In the genomic region with DNA sequence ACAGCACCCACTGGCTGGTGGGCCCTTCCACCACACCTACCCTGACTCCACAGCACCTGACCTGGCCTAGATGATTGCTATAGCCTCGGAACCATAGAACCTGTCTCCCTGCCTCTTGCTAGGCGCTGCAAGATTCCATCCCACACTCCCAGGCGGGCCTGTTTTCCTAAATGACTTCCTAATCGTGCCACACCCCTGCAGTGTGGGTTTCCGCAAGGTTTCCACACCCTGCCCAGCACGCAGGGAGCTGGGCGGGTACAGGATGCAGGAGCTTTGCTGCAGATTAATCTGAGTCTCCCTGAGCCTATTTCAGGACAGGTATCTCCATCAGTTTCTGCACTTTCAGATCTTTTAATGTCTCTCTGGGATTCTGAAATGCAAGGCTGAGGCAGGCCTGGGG, we compare ENCODE assay signal across 17 cellular contexts.
DNase-seq lines count a peak whose midpoint lies in the region; ATAC-seq and TF ChIP-seq lines count a peak whose summit lies in the region.
"Had no signal": no experiment of that assay in that cellular context is flagged by ENCODE, and none has a peak within 500 bp of the region (broad histone marks: within the 10 kb centered on the region; RNA-seq: fewer than 3 reads in every experiment).

No MANE protein-coding gene starts in this region.

- H3K27ac Mint-ChIP-seq in WTC11 = peak overlapping the region; percentile 61; the same call in 1 of the 2 replicates

- intact Hi-C loops in esophagus squamous epithelium (cut with DNase I) = no loop called here

- no peak for ATAC-seq in WTC11

- H3K4me1 ChIP-seq in HEK293 (ENCODE audit: control insufficient read depth, insufficient read depth, low read length) (peaks cover 5% of the 10 kb centered on the region; the same call in 1 of the 2 replicates), esophagus squamous epithelium (peaks cover 45 to 75% (median 50%) of the 10 kb centered on the region in 3 donors), smooth muscle cell (ENCODE audit: low read depth) (peaks cover 16% of the 10 kb centered on the region)

- CTCF ChIA-PET in HEK293 (lab: Yijun Ruan, JAX) (interaction anchor here (1.6 kb wide), 1 partner anchor 82 kb away, joined by 3 read pairs; no protein-coding TSS in a partner anchor), WTC11 (lab: Charles Lee) (interaction anchor here (0.6 to 1.2 kb wide), 2 partner anchors 82 to 258 kb away, joined by 3 read pairs; no protein-coding TSS in a partner anchor)

- no peak overlapping the region for H3K27ac ChIP-seq in HEK293 (ENCODE audit: extremely low read depth, low read depth, low read length)
- H3K27ac ChIP-seq in esophagus squamous epithelium = peak overlapping the region; percentile 73 to 87 (median 74)
- H3K27ac ChIP-seq in smooth muscle cell (ENCODE audit: low read depth) = peak overlapping the region; percentile 91

- POLR2A ChIA-PET in HEK293 (lab: Yijun Ruan, JAX) = no interaction called here
- POLR2A ChIA-PET in WTC11 (lab: Charles Lee) = no interaction called here

- TF ChIP-seq CTCF in HEK293 (tag by site-specific recombination; IDR thresholded peaks at IDR 0.05) (no peak), WTC11 (IDR thresholded peaks at IDR 0.05) (no peak), esophagus squamous epithelium (IDR thresholded peaks at IDR 0.05) (no peak), smooth muscle cell (IDR thresholded peaks at IDR 0.05; ENCODE audit: borderline replicate concordance, insufficient read depth, poor library complexity, severe bottlenecking) (no peak)

- WGBS in esophagus squamous epithelium, 2 donors = 28 to 37% methylated on average over 6 to 7 of the region's 7 CpGs
- 82% methylated on average over 7 of the region's 7 CpGs for WGBS in smooth muscle cell (ENCODE audit: low lambda C conversion rate)

- H3K9ac ChIP-seq in smooth muscle cell (ENCODE audit: low read depth) = no peak overlapping the region
- H3K9ac ChIP-seq: SK-N-SH had no signal

- H3K36me3 ChIP-seq in HEK293 (ENCODE audit: control insufficient read depth in 2 of 2, insufficient read depth in 1 of 2, low read length in 2 of 2) (peaks cover 0 to 28% of the 10 kb centered on the region in 2 experiments; a peak in 1 of 3 replicates), esophagus squamous epithelium (peaks cover 0 to 17% (median 0%) of the 10 kb centered on the region in 3 donors), smooth muscle cell (ENCODE audit: low read depth) (no peaks in the 10 kb centered on the region)

- DNase-seq in WTC11 (ENCODE audit: low spot score) (no peak), esophagus squamous epithelium (lab: John Stamatoyannopoulos, UW) (no peak), smooth muscle cell (lab: John Stamatoyannopoulos, UW; ENCODE audit: unreplicated experiment) (no peak), NCI-H69 (lab: John Stamatoyannopoulos, UW) (no peak), NCI-H345 (lab: John Stamatoyannopoulos, UW) (no peak)
- no peak for DNase-seq in stimulated activated naive CD4-positive, alpha-beta T cell treated with Interleukin-2 at 50 U/mL for 16 hours (lab: John Stamatoyannopoulos, UW)
- no peak for DNase-seq in activated CD4-positive, CD25-positive, alpha-beta regulatory T cell treated with anti-CD3 and anti-CD28 coated beads, Interleukin-2, amount 50 U/mL, for 72 hours
- DNase-seq: activated CD4-positive, alpha-beta T cell treated with anti-CD3 and anti-CD28 coated beads, Interleukin-2, amount 50 U/mL, for 1 hour; dermis blood vessel endothelial cell; hippocampal formation; kidney; midbrain; NCI-H1048; NCI-H774; SK-N-SH; stimulated activated CD4-positive, alpha-beta T cell treated with anti-CD3 and anti-CD28 coated beads, Interleukin-1b, Interleukin-23, amount 100 ng/mL, for 48 hours had no signal

- H3K36me3 Mint-ChIP-seq in WTC11 = no peaks in the 10 kb centered on the region

- H3K27me3 ChIP-seq in esophagus squamous epithelium = no peaks in the 10 kb centered on the region
- no peaks in the 10 kb centered on the region for H3K27me3 ChIP-seq in smooth muscle cell (ENCODE audit: low read depth)

- no peaks in the 10 kb centered on the region for H3K9me3 Mint-ChIP-seq in WTC11

- H3K4me3 ChIP-seq in HEK293 (ENCODE audit: low read depth, low read length) (no peak overlapping the region), esophagus squamous epithelium (no peak overlapping the region), smooth muscle cell (no peak overlapping the region)

- H2AFZ ChIP-seq in smooth muscle cell (ENCODE audit: low read depth) = no peak overlapping the region

- H3K4me1 Mint-ChIP-seq in WTC11 = peaks cover 36% of the 10 kb centered on the region

- H4K20me1 ChIP-seq in smooth muscle cell (ENCODE audit: low read depth) = peaks cover 37% of the 10 kb centered on the region

- H3K27me3 Mint-ChIP-seq in WTC11 (ENCODE audit: low read depth) = no peaks in the 10 kb centered on the region

- no peaks in the 10 kb centered on the region for H3K9me3 ChIP-seq in HEK293 (ENCODE audit: control insufficient read depth, insufficient read depth, low read depth, low read length)
- no peaks in the 10 kb centered on the region for H3K9me3 ChIP-seq in esophagus squamous epithelium
- no peaks in the 10 kb centered on the region for H3K9me3 ChIP-seq in smooth muscle cell (replicated peaks; ENCODE audit: low read depth)
- H3K9me3 ChIP-seq: SK-N-SH had no signal

- no peak for TF ChIP-seq POLR2A in esophagus squamous epithelium (IDR thresholded peaks at IDR 0.05)

- H3K4me3 Mint-ChIP-seq in WTC11 = no peak overlapping the region

- H3F3A ChIP-seq in smooth muscle cell (ENCODE audit: low read depth) = peaks cover 18% of the 10 kb centered on the region

- peaks cover 74% of the 10 kb centered on the region for H3K79me2 ChIP-seq in smooth muscle cell (ENCODE audit: low read depth)

- H3K4me2 ChIP-seq in smooth muscle cell = no peak overlapping the region
- H3K4me2 ChIP-seq: SK-N-SH had no signal

TF ChIP-seq in HEK293, 187 proteins besides CTCF, POLR2A, EP300 and RAD21:
- peak; percentile 37 for TF ChIP-seq ZFHX2 (tag by site-specific recombination; conservative IDR thresholded peaks at IDR 0.05)
- TF ChIP-seq EGR2 (tag by site-specific recombination; IDR thresholded peaks at IDR 0.05; ENCODE audit: low read depth) = peak; percentile 76
- TF ChIP-seq ZNF10 (tag by site-specific recombination; IDR thresholded peaks at IDR 0.05) = no peak
- TF ChIP-seq KLF1 (tag by site-specific recombination; IDR thresholded peaks at IDR 0.05) = peak; percentile 84

TF ChIP-seq in WTC11, 78 proteins besides CTCF, POLR2A, EP300 and RAD21 (continues in another document):
- TF ChIP-seq JUN (CRISPR knock-in tag; IDR thresholded peaks at IDR 0.05) = no peak
- TF ChIP-seq, protein P1, sequence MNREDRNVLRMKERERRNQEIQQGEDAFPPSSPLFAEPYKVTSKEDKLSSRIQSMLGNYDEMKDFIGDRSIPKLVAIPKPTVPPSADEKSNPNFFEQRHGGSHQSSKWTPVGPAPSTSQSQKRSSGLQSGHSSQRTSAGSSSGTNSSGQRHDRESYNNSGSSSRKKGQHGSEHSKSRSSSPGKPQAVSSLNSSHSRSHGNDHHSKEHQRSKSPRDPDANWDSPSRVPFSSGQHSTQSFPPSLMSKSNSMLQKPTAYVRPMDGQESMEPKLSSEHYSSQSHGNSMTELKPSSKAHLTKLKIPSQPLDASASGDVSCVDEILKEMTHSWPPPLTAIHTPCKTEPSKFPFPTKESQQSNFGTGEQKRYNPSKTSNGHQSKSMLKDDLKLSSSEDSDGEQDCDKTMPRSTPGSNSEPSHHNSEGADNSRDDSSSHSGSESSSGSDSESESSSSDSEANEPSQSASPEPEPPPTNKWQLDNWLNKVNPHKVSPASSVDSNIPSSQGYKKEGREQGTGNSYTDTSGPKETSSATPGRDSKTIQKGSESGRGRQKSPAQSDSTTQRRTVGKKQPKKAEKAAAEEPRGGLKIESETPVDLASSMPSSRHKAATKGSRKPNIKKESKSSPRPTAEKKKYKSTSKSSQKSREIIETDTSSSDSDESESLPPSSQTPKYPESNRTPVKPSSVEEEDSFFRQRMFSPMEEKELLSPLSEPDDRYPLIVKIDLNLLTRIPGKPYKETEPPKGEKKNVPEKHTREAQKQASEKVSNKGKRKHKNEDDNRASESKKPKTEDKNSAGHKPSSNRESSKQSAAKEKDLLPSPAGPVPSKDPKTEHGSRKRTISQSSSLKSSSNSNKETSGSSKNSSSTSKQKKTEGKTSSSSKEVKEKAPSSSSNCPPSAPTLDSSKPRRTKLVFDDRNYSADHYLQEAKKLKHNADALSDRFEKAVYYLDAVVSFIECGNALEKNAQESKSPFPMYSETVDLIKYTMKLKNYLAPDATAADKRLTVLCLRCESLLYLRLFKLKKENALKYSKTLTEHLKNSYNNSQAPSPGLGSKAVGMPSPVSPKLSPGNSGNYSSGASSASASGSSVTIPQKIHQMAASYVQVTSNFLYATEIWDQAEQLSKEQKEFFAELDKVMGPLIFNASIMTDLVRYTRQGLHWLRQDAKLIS (CRISPR knock-in tag; IDR thresholded peaks at IDR 0.05; ENCODE audit: borderline replicate concordance) = no peak
- no peak for TF ChIP-seq ZNF671 (CRISPR knock-in tag; IDR thresholded peaks at IDR 0.05)
- TF ChIP-seq ESRRA (CRISPR knock-in tag; IDR thresholded peaks at IDR 0.05; ENCODE audit: borderline replicate concordance) = no peak
- TF ChIP-seq, protein P2, sequence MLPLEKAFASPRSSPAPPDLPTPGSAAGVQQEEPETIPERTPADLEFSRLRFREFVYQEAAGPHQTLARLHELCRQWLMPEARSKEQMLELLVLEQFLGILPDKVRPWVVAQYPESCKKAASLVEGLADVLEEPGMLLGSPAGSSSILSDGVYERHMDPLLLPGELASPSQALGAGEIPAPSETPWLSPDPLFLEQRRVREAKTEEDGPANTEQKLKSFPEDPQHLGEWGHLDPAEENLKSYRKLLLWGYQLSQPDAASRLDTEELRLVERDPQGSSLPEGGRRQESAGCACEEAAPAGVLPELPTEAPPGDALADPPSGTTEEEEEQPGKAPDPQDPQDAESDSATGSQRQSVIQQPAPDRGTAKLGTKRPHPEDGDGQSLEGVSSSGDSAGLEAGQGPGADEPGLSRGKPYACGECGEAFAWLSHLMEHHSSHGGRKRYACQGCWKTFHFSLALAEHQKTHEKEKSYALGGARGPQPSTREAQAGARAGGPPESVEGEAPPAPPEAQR (CRISPR knock-in tag; IDR thresholded peaks at IDR 0.05) = no peak
